In the genomic region with DNA sequence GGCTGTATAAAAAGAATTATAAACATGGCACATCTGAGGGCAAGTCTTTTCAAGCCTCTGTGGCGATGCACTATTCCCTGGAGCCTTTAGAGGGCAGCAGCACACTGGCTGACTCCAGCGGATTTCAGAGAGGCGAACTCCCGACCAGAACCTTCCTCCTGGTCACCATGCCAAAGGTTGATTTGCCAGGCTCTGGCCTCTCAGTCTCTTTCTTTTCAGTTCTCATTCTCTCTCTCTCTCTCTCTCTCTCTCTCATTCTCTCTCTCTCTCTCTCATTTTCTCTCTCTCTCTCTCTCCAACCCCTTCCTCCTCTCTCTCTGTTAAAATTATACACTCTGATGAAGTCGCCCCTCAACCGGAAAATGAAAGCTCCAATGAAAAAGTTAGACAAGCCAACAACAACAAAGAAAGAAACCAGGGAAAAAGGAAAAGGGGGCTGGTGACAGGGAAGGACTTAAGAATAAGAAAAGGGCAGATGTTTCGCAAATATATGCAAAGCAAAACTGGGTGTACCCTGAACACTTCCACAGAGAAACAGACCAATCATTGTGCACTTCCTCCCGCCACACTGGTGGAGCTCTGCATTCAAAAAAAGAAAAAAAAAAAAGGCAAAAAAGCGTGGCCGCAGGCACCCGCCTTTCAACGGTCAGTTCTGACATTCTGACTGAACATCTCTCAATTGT, we compare ENCODE assay signal across 8 cellular contexts.
DNase-seq lines count a peak whose midpoint lies in the region; ATAC-seq and TF ChIP-seq lines count a peak whose summit lies in the region.

No MANE protein-coding gene starts in this region.

- dilution Hi-C loops in IMR-90 (cut with HindIII; ENCODE audit: low sequenced_read_pairs, unreplicated experiment), result no loop called here

- intact Hi-C loops in IMR-90 (cut with micrococcal nuclease), result loop anchor here (5.0 to 10.0 kb wide), 5 partner anchors 223 to 1431 kb away; a partner anchor contains a TSS

- H3K4me3 ChIP-seq in IMR-90 (ENCODE audit: insufficient read depth, low read depth, low read length) (no peak overlapping the region), RWPE2 (ENCODE audit: severe bottlenecking) (peak overlapping the region; percentile 23), subcutaneous abdominal adipose tissue (ENCODE audit: low read depth in 1 of 5, low read length in 5 of 5) (peak overlapping the region; percentile 50 to 78 (median 63))

- POLR2A ChIA-PET in IMR-90 (lab: Charles Lee; ENCODE audit: unreplicated experiment), result interaction anchor here (0.6 to 0.8 kb wide), 4 partner anchors 11 to 238 kb away, joined by 3 to 11 read pairs (median 5); no protein-coding TSS in a partner anchor

- DNase-seq in DMS 273 treated with DMSO at 0.1 percent for 48 hours (lab: John Stamatoyannopoulos, UW) (peak; percentile 63), IMR-90 (peak; percentile 81), RWPE2 (ENCODE audit: low spot score) (no peak), foreskin melanocyte (peak; percentile 89), nucleus accumbens (lab: John Stamatoyannopoulos, UW) (peak in 55 of 56 donors; percentile 13 to 92 (median 78))
- peak; percentile 33 for DNase-seq in activated gamma-delta T cell treated with anti-CD3 and anti-CD28 coated beads, Interleukin-2, amount 50 U/mL, for 16 hours (ENCODE audit: low read depth)

- H3K79me1 ChIP-seq in IMR-90 (ENCODE audit: low read depth in 1 of 2, low read length in 2 of 2), result peaks cover 0 to 15% of the 10 kb centered on the region in 2 experiments; a peak in 3 of 4 replicates

- ATAC-seq in GM21367 (IDR thresholded peaks at IDR 0.05; ENCODE audit: unreplicated experiment) (peak; percentile 80), IMR-90 (ENCODE audit: low read depth) (peak; percentile 87), RWPE2 (ENCODE audit: low read depth) (peak; percentile 89)

- H4K20me1 ChIP-seq in IMR-90 (ENCODE audit: insufficient read depth, low read length), result peaks cover 3% of the 10 kb centered on the region; the same call in 1 of the 2 replicates

- no peak overlapping the region for H2AK5ac ChIP-seq in IMR-90 (ENCODE audit: low read depth, low read length)

- no peak overlapping the region for H2BK20ac ChIP-seq in IMR-90 (ENCODE audit: low read depth, low read length)

- peak overlapping the region; percentile 44; the same call in 1 of the 3 replicates for H2BK15ac ChIP-seq in IMR-90 (ENCODE audit: low read depth, low read length)

- H3K27me3 ChIP-seq in IMR-90 (ENCODE audit: control insufficient read depth, insufficient read depth, low read length), result no peaks in the 10 kb centered on the region
- no peaks in the 10 kb centered on the region for H3K27me3 ChIP-seq in RWPE2 (ENCODE audit: insufficient read depth, poor library complexity, severe bottlenecking)
- H3K27me3 ChIP-seq in subcutaneous abdominal adipose tissue (ENCODE audit: control insufficient read depth in 5 of 5, insufficient read depth in 4 of 5, low read length in 5 of 5), result no peaks in the 10 kb centered on the region

- peak overlapping the region; percentile 11 for H2AFZ ChIP-seq in IMR-90 (replicated peaks; ENCODE audit: low read length, poor library complexity)

- no peak overlapping the region for H2AK9ac ChIP-seq in IMR-90 (replicated peaks; ENCODE audit: low read depth, low read length, poor library complexity)

- H4K91ac ChIP-seq in IMR-90 (ENCODE audit: insufficient read depth, low read depth, low read length), result no peak overlapping the region

- BruUV-seq in IMR-90 (replicated peaks; lab: Mats Ljungman, UMichigan), result no TSS peak

- H3K9ac ChIP-seq in IMR-90 (ENCODE audit: low read depth, low read length) (no peak overlapping the region), subcutaneous abdominal adipose tissue (ENCODE audit: low read length in 5 of 5) (peak overlapping the region; percentile 71 to 91 (median 76))

- H3K14ac ChIP-seq in IMR-90 (replicated peaks; ENCODE audit: low read depth, low read length), result peak overlapping the region; percentile 67

- H3K9me1 ChIP-seq in IMR-90 (ENCODE audit: insufficient read depth, low read length), result peaks cover 11% of the 10 kb centered on the region

- H4K5ac ChIP-seq in IMR-90 (ENCODE audit: low read depth, low read length), result no peak overlapping the region

- H3K27ac ChIP-seq in IMR-90 (ENCODE audit: insufficient read depth, low read length), result peak overlapping the region; percentile 22; the same call in 1 of the 2 replicates
- H3K27ac ChIP-seq in RWPE2 (ENCODE audit: poor library complexity, severe bottlenecking), result no peak overlapping the region
- peak overlapping the region; percentile 99 for H3K27ac ChIP-seq in subcutaneous abdominal adipose tissue (ENCODE audit: low read depth, low read length)

- TF ChIP-seq POLR2A in IMR-90 (IDR thresholded peaks at IDR 0.05; ENCODE audit: low read depth, low read length), result 0 out of 2 replicates have a peak, but pooled peaks have one; percentile 25

- peaks cover 9% of the 10 kb centered on the region for H3K4me1 ChIP-seq in IMR-90 (ENCODE audit: control insufficient read depth, insufficient read depth, low read length)
- H3K4me1 ChIP-seq in RWPE2 (ENCODE audit: insufficient read depth, poor library complexity, severe bottlenecking), result no peaks in the 10 kb centered on the region
- H3K4me1 ChIP-seq in subcutaneous abdominal adipose tissue (ENCODE audit: control insufficient read depth in 5 of 5, insufficient read depth in 5 of 5, low read length in 5 of 5), result peaks cover 2 to 33% (median 24%) of the 10 kb centered on the region in 5 donors

- in situ Hi-C loops in IMR-90 (cut with MboI; ENCODE audit: low sequenced_read_pairs), result no loop called here

- H2BK120ac ChIP-seq in IMR-90 (ENCODE audit: low read depth, low read length), result peak overlapping the region; percentile 42; the same call in 1 of the 2 replicates

- H3K4ac ChIP-seq in IMR-90 (ENCODE audit: low read depth, low read length), result peak overlapping the region; percentile 52

- H3K36me3 ChIP-seq in IMR-90 (ENCODE audit: control insufficient read depth, insufficient read depth, low read length), result peaks cover 5% of the 10 kb centered on the region
- no peaks in the 10 kb centered on the region for H3K36me3 ChIP-seq in RWPE2 (ENCODE audit: low read depth)
- peaks cover 13 to 30% (median 23%) of the 10 kb centered on the region in 5 donors for H3K36me3 ChIP-seq in subcutaneous abdominal adipose tissue (ENCODE audit: control insufficient read depth in 5 of 5, insufficient read depth in 5 of 5, low read length in 5 of 5)

- CTCF ChIA-PET in IMR-90 (lab: Yijun Ruan, JAX), result interaction anchor here (0.5 to 1.5 kb wide), 17 partner anchors 11 to 1847 kb away, joined by 3 to 10 read pairs (median 3); no protein-coding TSS in a partner anchor

- H2BK5ac ChIP-seq in IMR-90 (ENCODE audit: low read depth, low read length, poor library complexity, severe bottlenecking), result peak overlapping the region; percentile 50

- TF ChIP-seq CTCF in IMR-90 (conservative IDR thresholded peaks at IDR 0.05; ENCODE audit: low read depth, low read length) (peak; percentile 94), RWPE2 (IDR thresholded peaks at IDR 0.05; ENCODE audit: poor library complexity, severe bottlenecking) (peak; percentile 94)

- H4K8ac ChIP-seq in IMR-90 (ENCODE audit: low read depth in 2 of 2, low read length in 2 of 2), result peak overlapping the region in 1 of 2 experiments; percentile 50; a peak in 3 of 4 replicates

- H3K56ac ChIP-seq in IMR-90 (ENCODE audit: extremely low read depth, insufficient read depth, low read length), result no peak overlapping the region

- H3K4me2 ChIP-seq in IMR-90 (ENCODE audit: low read depth, low read length), result peak overlapping the region; percentile 9; the same call in 1 of the 2 replicates

- WGBS in IMR-90 (ENCODE audit: extremely low coverage in 2 of 2, insufficient read length in 1 of 2), 2 experiments, result 0% methylated on average over 2 of the region's 12 CpGs; no CpG with 5 or more reads in 1 of the 2 experiments

- TF ChIP-seq RAD21 in IMR-90 (IDR thresholded peaks at IDR 0.05; ENCODE audit: low read length), result peak; percentile 96

- no peak overlapping the region for H3K18ac ChIP-seq in IMR-90 (ENCODE audit: low read depth, low read length)

- peak overlapping the region; percentile 62; the same call in 1 of the 2 replicates for H3K23ac ChIP-seq in IMR-90 (ENCODE audit: low read depth, low read length)

- no peaks in the 10 kb centered on the region for H3K9me3 ChIP-seq in IMR-90 (ENCODE audit: control insufficient read depth, insufficient read depth, low read length)
- H3K9me3 ChIP-seq in RWPE2 (ENCODE audit: severe bottlenecking), result no peaks in the 10 kb centered on the region
- H3K9me3 ChIP-seq in subcutaneous abdominal adipose tissue (ENCODE audit: control insufficient read depth in 5 of 5, low read length in 5 of 5), result no peaks in the 10 kb centered on the region

TF ChIP-seq in IMR-90, 13 proteins besides CTCF, POLR2A, EP300 and RAD21:
- TF ChIP-seq SMC3 (IDR thresholded peaks at IDR 0.05; ENCODE audit: low read depth, low read length) (peak; percentile 88), CHD1 (IDR thresholded peaks at IDR 0.05; ENCODE audit: low read depth, low read length) (no peak)
